10 cellular contexts compared by ENCODE assay signal in the genomic region with DNA sequence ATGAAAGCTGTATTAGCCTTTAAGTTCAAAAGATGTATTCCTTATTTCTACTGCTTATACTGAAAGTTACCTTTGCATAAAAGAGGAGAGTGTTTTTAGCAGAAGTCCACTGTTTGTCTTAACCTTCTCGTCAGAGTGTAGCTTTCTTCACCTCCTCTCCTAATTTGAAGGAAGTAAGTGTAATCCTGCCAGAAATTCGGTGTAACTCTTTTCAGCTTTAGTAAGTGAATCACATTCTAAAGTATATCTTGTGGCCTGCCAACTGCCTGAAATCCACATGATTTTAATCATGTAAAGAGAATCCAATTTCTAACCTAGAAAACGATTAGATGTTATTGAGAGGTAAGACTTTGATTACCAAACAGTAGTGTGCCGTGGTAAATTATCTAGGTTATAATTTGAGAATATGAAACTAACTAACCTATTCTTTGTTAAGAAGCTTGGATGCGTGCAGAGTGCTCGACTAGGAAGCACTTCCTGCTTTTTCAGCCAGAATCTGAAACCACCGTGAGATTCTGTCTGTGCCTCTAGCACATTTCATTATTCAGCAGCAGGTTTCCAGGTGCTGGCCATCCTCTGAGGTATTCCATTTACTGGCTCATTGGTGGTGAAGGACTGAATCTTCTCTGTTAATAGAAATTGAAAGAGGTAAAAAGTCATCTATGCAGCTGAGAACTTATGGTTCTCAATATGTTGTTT. TPM values are rescaled to one million over a fixed set of nuclear protein-coding genes. Genes with fewer than 3 reads are reported as not detected.
DNase-seq lines count a peak whose midpoint lies in the region; ATAC-seq and TF ChIP-seq lines count a peak whose summit lies in the region.
"Had no signal": no experiment of that assay in that cellular context is flagged by ENCODE, and none has a peak within 500 bp of the region (broad histone marks: within the 10 kb centered on the region; RNA-seq: fewer than 3 reads in every experiment).

No MANE protein-coding gene starts in this region.

- H3K4me3 Mint-ChIP-seq in CD14-positive monocyte, result no peak overlapping the region

- peaks cover under 1% of the 10 kb centered on the region for H3K4me1 ChIP-seq in vagina
- H3K4me1 ChIP-seq: parathyroid adenoma had no signal

- peaks cover 0 to 34% of the 10 kb centered on the region in 2 donors for H3K36me3 ChIP-seq in vagina

- intact Hi-C loops in CD14-positive monocyte (cut with micrococcal nuclease) (loop anchor here in 1 of 2 donors (10.0 kb wide), 1 partner anchor 126 kb away; a partner anchor contains a TSS), vagina (cut with DNase I) (no loop called here)

- H3K9me3 Mint-ChIP-seq in CD14-positive monocyte, result no peaks in the 10 kb centered on the region

- no peak overlapping the region for H3K4me3 ChIP-seq in vagina

- no peaks in the 10 kb centered on the region for H3K27me3 ChIP-seq in vagina

- peak overlapping the region; percentile 53 to 86 (median 81) for H3K27ac Mint-ChIP-seq in CD14-positive monocyte

- no peak for TF ChIP-seq POLR2A in vagina (IDR thresholded peaks at IDR 0.05)

- ATAC-seq in GM19035 (IDR thresholded peaks at IDR 0.05; ENCODE audit: unreplicated experiment), result peak; percentile 35
- ATAC-seq in HG02970 (IDR thresholded peaks at IDR 0.05; ENCODE audit: low FRiP score, unreplicated experiment), result no peak
- ATAC-seq in HG03108 (IDR thresholded peaks at IDR 0.05; ENCODE audit: unreplicated experiment), result no peak

- peaks cover 63 to 68% of the 10 kb centered on the region in 2 donors for H3K36me3 Mint-ChIP-seq in CD14-positive monocyte

- DNase-seq in CD14-positive monocyte (ENCODE audit: low spot score) (no peak), NCI-H2029 (lab: John Stamatoyannopoulos, UW) (peak; percentile 41), epithelial cell of prostate (ENCODE audit: low read depth, low spot score) (no peak), NCI-H1694 treated with DMSO at 0.1 percent for 48 hours (lab: John Stamatoyannopoulos, UW) (no peak), vagina (ENCODE audit: extremely low spot score in 2 of 2) (no peak)
- DNase-seq: NCI-H82 had no signal

- H3K9me3 ChIP-seq in vagina, result no peaks in the 10 kb centered on the region

- TF ChIP-seq CTCF in CD14-positive monocyte (IDR thresholded peaks at IDR 0.05), result no peak
- TF ChIP-seq CTCF in vagina (IDR thresholded peaks at IDR 0.05), result no peak

- no peaks in the 10 kb centered on the region for H3K27me3 Mint-ChIP-seq in CD14-positive monocyte (ENCODE audit: low read depth in 3 of 3)

- peaks cover 34% of the 10 kb centered on the region for H3K4me1 Mint-ChIP-seq in CD14-positive monocyte

- peak overlapping the region; percentile 14 for H3K27ac ChIP-seq in epithelial cell of prostate
- no peak overlapping the region for H3K27ac ChIP-seq in vagina
- H3K27ac ChIP-seq: parathyroid adenoma had no signal

RNA-seq across cellular contexts. Expression of a gene that starts 7.5 kb away (rescaled TPM):
- 100 to 1,000 TPM; 121 to 122 TPM for polyA plus RNA-seq in CD14-positive monocyte
- total RNA-seq in vagina, result 45.9 TPM
